9 cellular contexts compared by ENCODE assay signal in genomic region chr5:143887302-143887638, GRCh38.
DNase-seq lines count a peak whose midpoint lies in the region; ATAC-seq and TF ChIP-seq lines count a peak whose summit lies in the region.
"Had no signal": no experiment of that assay in that cellular context is flagged by ENCODE, and none has a peak within 500 bp of the region (broad histone marks: within the 10 kb centered on the region; RNA-seq: fewer than 3 reads in every experiment).

No MANE protein-coding gene starts in this region.

- H3K27me3 ChIP-seq in RWPE2 (ENCODE audit: insufficient read depth, poor library complexity, severe bottlenecking) (no peaks in the 10 kb centered on the region), heart right ventricle (no peaks in the 10 kb centered on the region), tibial artery (no peaks in the 10 kb centered on the region)
- H3K27me3 ChIP-seq in effector memory CD4-positive, alpha-beta T cell (replicated peaks; ENCODE audit: control insufficient read depth, insufficient read depth, low read length, poor library complexity, severe bottlenecking) = no peaks in the 10 kb centered on the region

- 32 to 34% methylated on average over 2 of the region's 2 CpGs for WGBS in heart right ventricle, 2 donors

- no peak for TF ChIP-seq CTCF in RWPE2 (IDR thresholded peaks at IDR 0.05; ENCODE audit: poor library complexity, severe bottlenecking)
- TF ChIP-seq CTCF in heart right ventricle (IDR thresholded peaks at IDR 0.05) = no peak
- TF ChIP-seq CTCF in tibial artery (IDR thresholded peaks at IDR 0.05) = no peak

- peaks cover 17% of the 10 kb centered on the region for H3K4me1 ChIP-seq in RWPE2 (ENCODE audit: insufficient read depth, poor library complexity, severe bottlenecking)
- peaks cover 3 to 45% (median 19%) of the 10 kb centered on the region in 9 donors for H3K4me1 ChIP-seq in heart right ventricle
- H3K4me1 ChIP-seq in tibial artery = peaks cover 0 to 27% (median 10%) of the 10 kb centered on the region in 4 donors
- H3K4me1 ChIP-seq in effector memory CD4-positive, alpha-beta T cell (ENCODE audit: control insufficient read depth, insufficient read depth, low read length, poor library complexity, severe bottlenecking) = no peaks in the 10 kb centered on the region

- intact Hi-C loops in heart right ventricle (cut with DNase I) = no loop called here
- intact Hi-C loops in tibial artery (cut with DNase I; ENCODE audit: low total_unique reads) = no loop called here

- H3K27ac ChIP-seq in RWPE2 (ENCODE audit: poor library complexity, severe bottlenecking) (no peak overlapping the region), heart right ventricle (peak overlapping the region in 7 of 10 donors; percentile 10 to 76 (median 38)), tibial artery (no peak overlapping the region)
- H3K27ac ChIP-seq in effector memory CD4-positive, alpha-beta T cell (ENCODE audit: insufficient read depth, low read length, poor library complexity, severe bottlenecking) = no peak overlapping the region

- no peaks in the 10 kb centered on the region for H3K36me3 ChIP-seq in RWPE2 (ENCODE audit: low read depth)
- no peaks in the 10 kb centered on the region for H3K36me3 ChIP-seq in heart right ventricle
- H3K36me3 ChIP-seq in tibial artery = no peaks in the 10 kb centered on the region
- H3K36me3 ChIP-seq in effector memory CD4-positive, alpha-beta T cell (ENCODE audit: control insufficient read depth, insufficient read depth, low read length) = no peaks in the 10 kb centered on the region

- H3K4me3 ChIP-seq in RWPE2 (ENCODE audit: severe bottlenecking) (no peak overlapping the region), heart right ventricle (no peak overlapping the region), tibial artery (no peak overlapping the region)
- no peak overlapping the region for H3K4me3 ChIP-seq in effector memory CD4-positive, alpha-beta T cell (ENCODE audit: insufficient read depth, low read depth, low read length, poor library complexity, severe bottlenecking)

- peak; percentile 49 for DNase-seq in NCI-H748 (lab: John Stamatoyannopoulos, UW; ENCODE audit: unreplicated experiment)
- no peak for DNase-seq in NCI-H748 treated with DMSO at 0.1 percent for 48 hours (lab: John Stamatoyannopoulos, UW)
- no peak for DNase-seq in RWPE2 (ENCODE audit: low spot score)
- DNase-seq in heart right ventricle = peak; percentile 40 to 41
- DNase-seq in tibial artery = peak; percentile 26 to 69
- no peak for DNase-seq in effector memory CD4-positive, alpha-beta T cell
- DNase-seq in middle frontal gyrus (ENCODE audit: extremely low spot score, low spot score) = no peak
- DNase-seq: MM.1S had no signal

- H3K9me3 ChIP-seq in RWPE2 (ENCODE audit: severe bottlenecking) (no peaks in the 10 kb centered on the region), heart right ventricle (no peaks in the 10 kb centered on the region), tibial artery (no peaks in the 10 kb centered on the region)
- H3K9me3 ChIP-seq in effector memory CD4-positive, alpha-beta T cell (ENCODE audit: control insufficient read depth, low read length) = no peaks in the 10 kb centered on the region

- ATAC-seq in RWPE2 (ENCODE audit: low read depth) = peak; percentile 71
- peak in 6 of 8 donors; percentile 18 to 71 (median 48) for ATAC-seq in heart right ventricle
- ATAC-seq in GM18867 (IDR thresholded peaks at IDR 0.05; ENCODE audit: unreplicated experiment) = no peak

Comparison
In these comparisons a context has a peak if more than half of its experiments do, and no peak if none do; other contexts are left out.
1. DNase-seq: peak in NCI-H748 (single experiment), heart right ventricle (2 of 2) and tibial artery (2 of 2); none in NCI-H748 treated with DMSO at 0.1 percent for 48 hours (single experiment), RWPE2 (single experiment), effector memory CD4-positive, alpha-beta T cell (0 of 3) and middle frontal gyrus (single experiment).
2. H3K27ac ChIP-seq: peak in heart right ventricle (7 of 10); none in RWPE2 (single experiment), tibial artery (0 of 2) and effector memory CD4-positive, alpha-beta T cell (single experiment).